Comparison of ENCODE assay signal across 28 cellular contexts in the genomic region with DNA sequence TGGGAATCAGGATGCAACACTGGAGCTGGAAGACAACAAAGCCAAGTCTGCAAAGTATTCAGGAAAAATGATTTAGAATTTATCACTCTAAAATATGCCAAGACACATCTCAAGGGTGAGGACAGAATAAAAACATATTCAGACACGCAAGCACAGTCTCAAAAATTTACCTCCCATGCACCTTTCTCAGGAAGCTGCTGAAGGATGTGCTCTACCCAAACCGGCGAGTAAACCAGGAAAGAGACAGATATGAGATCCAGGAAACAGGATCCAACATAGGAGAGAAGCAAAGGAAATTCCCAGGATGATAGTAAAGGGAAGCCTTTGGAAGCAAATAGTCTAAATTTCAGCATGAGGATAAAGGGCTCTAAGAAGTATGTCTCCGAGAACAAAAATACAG. TPM values are rescaled to one million over a fixed set of nuclear protein-coding genes. Genes with fewer than 3 reads are reported as not detected.
"Had no signal": no experiment of that assay in that cellular context is flagged by ENCODE, and none has a peak within 500 bp of the region (broad histone marks: within the 10 kb centered on the region; RNA-seq: fewer than 3 reads in every experiment).

No MANE protein-coding gene starts in this region.

- DNase-seq: activated CD4-positive, alpha-beta memory T cell treated with anti-CD3 and anti-CD28 coated beads for 36 hours; activated CD4-positive, alpha-beta T cell treated with anti-CD3 and anti-CD28 coated beads for 36 hours; activated CD4-positive, alpha-beta T cell treated with anti-CD3 and anti-CD28 coated beads, Interleukin-2, amount 10 ng/mL, durations not matched to agents 24 days and 14 days; activated CD4-positive, CD25-positive, alpha-beta regulatory T cell; activated CD4-positive, CD25-positive, alpha-beta regulatory T cell treated with anti-CD3 and anti-CD28 coated beads, Interleukin-2, amount 50 U/mL, for 72 hours; activated CD8-positive, alpha-beta memory T cell treated with anti-CD3 and anti-CD28 coated beads, Interleukin-2, amount 10 ng/mL, durations not matched to agents 7 days and 5 days; activated CD8-positive, alpha-beta memory T cell treated with anti-CD3 and anti-CD28 coated beads, Interleukin-2, amount 50 U/mL, for 4 hours; activated CD8-positive, alpha-beta T cell treated with anti-CD3 and anti-CD28 coated beads, Interleukin-2, amount 10 ng/mL, durations not matched to agents 7 days and 5 days; activated effector memory CD4-positive, alpha-beta T cell treated with anti-CD3 and anti-CD28 coated beads, Interleukin-2, amount 50 U/mL, for 16 hours; activated naive CD4-positive, alpha-beta T cell treated with anti-CD3 and anti-CD28 coated beads for 36 hours; activated naive CD8-positive, alpha-beta T cell treated with anti-CD3 and anti-CD28 coated beads for 36 hours; activated naive CD8-positive, alpha-beta T cell treated with anti-CD3 and anti-CD28 coated beads, Interleukin-2, amount 50 U/mL, for 24 hours; activated T-cell treated with anti-CD3 and anti-CD28 coated beads, Interleukin-2, amount 50 U/mL, for 24 hours; adrenal gland; amygdala; aorta; body of pancreas; caudate nucleus; effector CD8-positive, alpha-beta T cell; foreskin fibroblast; head of caudate nucleus; T-helper 2 cell had no signal

- H3K27ac ChIP-seq: adrenal gland, body of pancreas had no signal

- H3K9me3 Mint-ChIP-seq: activated naive CD4-positive, alpha-beta T cell treated with anti-CD3 and anti-CD28 coated beads for 36 hours; activated T-cell treated with anti-CD3 and anti-CD28 coated beads, Interleukin-2, amount 50 U/mL, for 24 hours had no signal

- H3K27me3 ChIP-seq: body of pancreas had no signal

- H3K4me1 ChIP-seq: adrenal gland, body of pancreas had no signal

- ATAC-seq: activated CD4-positive, alpha-beta T cell treated with anti-CD3 and anti-CD28 coated beads for 36 hours; activated CD8-positive, alpha-beta memory T cell treated with anti-CD3 and anti-CD28 coated beads, Interleukin-2, amount 10 ng/mL, durations not matched to agents 7 days and 5 days; activated CD8-positive, alpha-beta T cell treated with anti-CD3 and anti-CD28 coated beads, Interleukin-2, amount 10 ng/mL, durations not matched to agents 7 days and 5 days; activated naive CD8-positive, alpha-beta T cell treated with anti-CD3 and anti-CD28 coated beads, Interleukin-2, amount 50 U/mL, for 24 hours; activated T-helper 17 cell treated with anti-CD3 and anti-CD28 coated beads, Interleukin-2, amount 50 U/mL, for 72 hours; body of pancreas; esophagus mucosa had no signal

- H3K4me3 ChIP-seq: adrenal gland, body of pancreas had no signal

- H3K4me3 Mint-ChIP-seq: activated CD4-positive, alpha-beta memory T cell treated with anti-CD3 and anti-CD28 coated beads for 36 hours; activated CD4-positive, alpha-beta T cell treated with anti-CD3 and anti-CD28 coated beads for 36 hours; activated CD4-positive, alpha-beta T cell treated with anti-CD3 and anti-CD28 coated beads, Interleukin-2, amount 10 ng/mL, durations not matched to agents 24 days and 14 days; activated CD8-positive, alpha-beta memory T cell treated with anti-CD3 and anti-CD28 coated beads, Interleukin-2, amount 10 ng/mL, durations not matched to agents 7 days and 5 days; activated CD8-positive, alpha-beta T cell treated with anti-CD3 and anti-CD28 coated beads, Interleukin-2, amount 10 ng/mL, durations not matched to agents 7 days and 5 days; activated naive CD4-positive, alpha-beta T cell treated with anti-CD3 and anti-CD28 coated beads for 36 hours; activated naive CD4-positive, alpha-beta T cell treated with anti-CD3 and anti-CD28 coated beads, Interleukin-2, amount 50 U/mL, for 24 hours; activated naive CD8-positive, alpha-beta T cell treated with anti-CD3 and anti-CD28 coated beads for 36 hours; activated naive CD8-positive, alpha-beta T cell treated with anti-CD3 and anti-CD28 coated beads, Interleukin-2, amount 50 U/mL, for 24 hours; activated T-cell treated with anti-CD3 and anti-CD28 coated beads, Interleukin-2, amount 50 U/mL, for 24 hours; activated T-helper 17 cell treated with anti-CD3 and anti-CD28 coated beads, Interleukin-2, amount 50 U/mL, for 72 hours had no signal

- FAIRE-seq: endometrium, frontal cortex had no signal

- H3K27ac Mint-ChIP-seq: activated CD4-positive, alpha-beta memory T cell treated with anti-CD3 and anti-CD28 coated beads for 36 hours; activated CD4-positive, alpha-beta T cell treated with anti-CD3 and anti-CD28 coated beads for 36 hours; activated CD4-positive, alpha-beta T cell treated with anti-CD3 and anti-CD28 coated beads, Interleukin-2, amount 10 ng/mL, durations not matched to agents 24 days and 14 days; activated CD8-positive, alpha-beta memory T cell treated with anti-CD3 and anti-CD28 coated beads, Interleukin-2, amount 10 ng/mL, durations not matched to agents 7 days and 5 days; activated CD8-positive, alpha-beta T cell treated with anti-CD3 and anti-CD28 coated beads, Interleukin-2, amount 10 ng/mL, durations not matched to agents 7 days and 5 days; activated naive CD4-positive, alpha-beta T cell treated with anti-CD3 and anti-CD28 coated beads for 36 hours; activated naive CD4-positive, alpha-beta T cell treated with anti-CD3 and anti-CD28 coated beads, Interleukin-2, amount 50 U/mL, for 24 hours; activated naive CD8-positive, alpha-beta T cell treated with anti-CD3 and anti-CD28 coated beads for 36 hours; activated naive CD8-positive, alpha-beta T cell treated with anti-CD3 and anti-CD28 coated beads, Interleukin-2, amount 50 U/mL, for 24 hours; activated T-cell treated with anti-CD3 and anti-CD28 coated beads, Interleukin-2, amount 50 U/mL, for 24 hours; activated T-helper 17 cell treated with anti-CD3 and anti-CD28 coated beads, Interleukin-2, amount 50 U/mL, for 72 hours had no signal

- H3K27me3 Mint-ChIP-seq: activated CD4-positive, alpha-beta memory T cell treated with anti-CD3 and anti-CD28 coated beads for 36 hours; activated CD4-positive, alpha-beta T cell treated with anti-CD3 and anti-CD28 coated beads for 36 hours; activated CD4-positive, alpha-beta T cell treated with anti-CD3 and anti-CD28 coated beads, Interleukin-2, amount 10 ng/mL, durations not matched to agents 24 days and 14 days; activated CD8-positive, alpha-beta memory T cell treated with anti-CD3 and anti-CD28 coated beads, Interleukin-2, amount 10 ng/mL, durations not matched to agents 7 days and 5 days; activated naive CD4-positive, alpha-beta T cell treated with anti-CD3 and anti-CD28 coated beads, Interleukin-2, amount 50 U/mL, for 24 hours; activated naive CD8-positive, alpha-beta T cell treated with anti-CD3 and anti-CD28 coated beads for 36 hours; activated naive CD8-positive, alpha-beta T cell treated with anti-CD3 and anti-CD28 coated beads, Interleukin-2, amount 50 U/mL, for 24 hours; activated T-helper 17 cell treated with anti-CD3 and anti-CD28 coated beads, Interleukin-2, amount 50 U/mL, for 72 hours had no signal

- H3K4me1 Mint-ChIP-seq: activated CD4-positive, alpha-beta T cell treated with anti-CD3 and anti-CD28 coated beads, Interleukin-2, amount 10 ng/mL, durations not matched to agents 24 days and 14 days; activated CD8-positive, alpha-beta memory T cell treated with anti-CD3 and anti-CD28 coated beads, Interleukin-2, amount 10 ng/mL, durations not matched to agents 7 days and 5 days; activated naive CD4-positive, alpha-beta T cell treated with anti-CD3 and anti-CD28 coated beads, Interleukin-2, amount 50 U/mL, for 24 hours; activated naive CD8-positive, alpha-beta T cell treated with anti-CD3 and anti-CD28 coated beads for 36 hours; activated naive CD8-positive, alpha-beta T cell treated with anti-CD3 and anti-CD28 coated beads, Interleukin-2, amount 50 U/mL, for 24 hours had no signal

RNA-seq across cellular contexts. Expression of gene KCNE5, which starts 30.8 kb away (rescaled TPM):
- total RNA-seq: body of pancreas, epithelial cell of proximal tubule, esophagus mucosa had no signal
- polyA plus RNA-seq: aorta had no signal
